ENCODE assay signal across 22 cellular contexts in genomic region chr3:120587326-120587840, GRCh38.
"Had no signal": no experiment of that assay in that cellular context is flagged by ENCODE, and none has a peak within 500 bp of the region (broad histone marks: within the 10 kb centered on the region; RNA-seq: fewer than 3 reads in every experiment).

No MANE protein-coding gene starts in this region.

- H2AFZ ChIP-seq: neural progenitor cell, parathyroid adenoma had no signal

- H3K36me3 ChIP-seq: esophagus squamous epithelium, heart right ventricle, left lung, neural progenitor cell, right lobe of liver, thyroid gland, vagina had no signal

- H3K4me2 ChIP-seq: neural progenitor cell had no signal

- H3K9me3 ChIP-seq: esophagus squamous epithelium, heart right ventricle, left lung, mucosa of descending colon, right lobe of liver, thyroid gland, vagina had no signal

- DNase-seq: effector memory CD8-positive, alpha-beta T cell; erythroblast; esophagus squamous epithelium; foreskin melanocyte; glutamatergic neuron; heart right ventricle; hippocampal formation; left cardiac atrium; left lung; mesenchymal stem cell; mucosa of descending colon; naive B cell; right lobe of liver; small intestine; stimulated activated CD4-positive, alpha-beta T cell treated with anti-CD3 and anti-CD28 coated beads, Interleukin-15, amount 100 ng/mL, for 24 hours; stimulated activated CD4-positive, alpha-beta T cell treated with anti-CD3 and anti-CD28 coated beads, Interleukin-2, amount 100 ng/mL, for 48 hours; stimulated activated naive B cell treated with anti-CD40 and anti-IgM and Interleukin-4, amounts not matched to agents 10 μg/mL and 1 μg/mL and 100 μg/mL, for 72 hours; thyroid gland; trophoblast cell had no signal

- H3K27me3 ChIP-seq: esophagus squamous epithelium, heart right ventricle, left lung, neural progenitor cell, right lobe of liver, thyroid gland, vagina had no signal

- H3K27ac ChIP-seq: esophagus squamous epithelium, heart right ventricle, left lung, neural progenitor cell, parathyroid adenoma, right lobe of liver, thyroid gland, vagina had no signal

- H3K4me3 ChIP-seq: esophagus squamous epithelium, heart right ventricle, left lung, mucosa of descending colon, neural progenitor cell, right lobe of liver, thyroid gland, vagina had no signal

- H3K9ac ChIP-seq: neural progenitor cell, parathyroid adenoma had no signal

- H3K79me2 ChIP-seq: parathyroid adenoma had no signal
